Comparison of ENCODE assay signal across 28 cellular contexts in the genomic region with DNA sequence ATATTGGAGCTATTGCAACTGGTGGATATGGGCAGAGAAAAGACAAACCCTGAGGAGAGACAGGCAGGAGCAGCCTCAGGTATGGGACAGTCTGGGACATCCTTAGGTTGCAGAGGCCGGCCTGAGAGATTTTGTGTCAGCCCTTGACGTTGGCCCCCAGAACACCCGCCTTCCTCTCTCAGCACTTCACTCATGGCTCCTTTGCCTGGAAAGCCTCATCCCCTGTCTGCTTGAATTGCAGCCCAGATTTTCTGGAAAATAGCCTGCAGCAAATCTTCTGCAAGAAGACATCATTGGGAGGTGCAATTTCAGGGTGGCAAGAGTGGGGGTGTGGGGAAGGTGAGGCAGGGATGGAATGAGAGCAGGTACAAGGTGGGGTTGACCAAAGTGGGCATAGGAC.
"Had no signal": no experiment of that assay in that cellular context is flagged by ENCODE, and none has a peak within 500 bp of the region (broad histone marks: within the 10 kb centered on the region; RNA-seq: fewer than 3 reads in every experiment).

No MANE protein-coding gene starts in this region.

- H3K27ac ChIP-seq: colonic mucosa, coronary artery, epithelial cell of prostate, esophagus squamous epithelium, foreskin keratinocyte, gastrocnemius medialis, gastroesophageal sphincter, heart left ventricle, heart right ventricle had no signal

- H3K36me3 ChIP-seq: colonic mucosa, esophagus squamous epithelium, gastrocnemius medialis, gastroesophageal sphincter, heart left ventricle, heart right ventricle had no signal

- ATAC-seq: effector memory CD8-positive, alpha-beta T cell; esophagus mucosa; foreskin keratinocyte; gastrocnemius medialis; gastroesophageal sphincter; heart left ventricle; heart right ventricle had no signal

- H3K4me1 ChIP-seq: colonic mucosa, esophagus squamous epithelium, foreskin keratinocyte, gastrocnemius medialis, heart left ventricle, heart right ventricle had no signal

- H3K4me3 Mint-ChIP-seq: dendritic cell treated with granulocyte-macrophage colony-stimulating factor and Interleukin-4, amounts not matched to agents 40 ng/mL and 50 ng/mL, for 4 days; effector memory CD8-positive, alpha-beta T cell; endodermal cell had no signal

- DNase-seq: colonic mucosa; cortex of kidney; dermis blood vessel endothelial cell; dorsolateral prefrontal cortex; effector CD4-positive, alpha-beta T cell; effector CD8-positive, alpha-beta T cell; effector memory CD4-positive, alpha-beta T cell; effector memory CD8-positive, alpha-beta T cell; endodermal cell; erythroblast; esophagus squamous epithelium; foreskin fibroblast; foreskin keratinocyte; foreskin melanocyte; gastrocnemius medialis; glutamatergic neuron; head of caudate nucleus; heart left ventricle; heart right ventricle had no signal

- H3K4me3 ChIP-seq: colonic mucosa, coronary artery, dorsolateral prefrontal cortex, esophagus squamous epithelium, gastrocnemius medialis, gastroesophageal sphincter, heart left ventricle, heart right ventricle had no signal

- H3K27ac Mint-ChIP-seq: dendritic cell treated with granulocyte-macrophage colony-stimulating factor and Interleukin-4, amounts not matched to agents 40 ng/mL and 50 ng/mL, for 4 days; effector memory CD8-positive, alpha-beta T cell; endodermal cell had no signal

- H3K9me3 ChIP-seq: colonic mucosa, esophagus squamous epithelium, gastrocnemius medialis, gastroesophageal sphincter, heart left ventricle, heart right ventricle had no signal

- H3K9me3 Mint-ChIP-seq: dendritic cell treated with granulocyte-macrophage colony-stimulating factor and Interleukin-4, amounts not matched to agents 40 ng/mL and 50 ng/mL, for 4 days; effector memory CD8-positive, alpha-beta T cell; endodermal cell had no signal

- H3K27me3 ChIP-seq: gastrocnemius medialis, gastroesophageal sphincter had no signal

- FAIRE-seq: colon, endometrium, endothelial cell of umbilical vein, frontal cortex had no signal
